Comparison of ENCODE assay signal across 1 cellular context in genomic region chr7:27162930-27163775, GRCh38.
A peak's percentile ranks its signal among the peaks of the same experiment; 100 is the strongest.
TF ChIP-seq lines count a peak whose summit lies in the region.

No MANE protein-coding gene starts in this region.

TF ChIP-seq in GM23338, 12 proteins besides CTCF, POLR2A, EP300 and RAD21:
- TF ChIP-seq REST (IDR thresholded peaks at IDR 0.05; ENCODE audit: unreplicated experiment) (no peak), POLR2AphosphoS5 (IDR thresholded peaks at IDR 0.05; ENCODE audit: low read depth) (no peak), EZH2 (IDR thresholded peaks at IDR 0.05; ENCODE audit: low read depth, unreplicated experiment) (peak; percentile 87), JUNB (IDR thresholded peaks at IDR 0.05; ENCODE audit: unreplicated experiment) (no peak), EZH2phosphoT487 (IDR thresholded peaks at IDR 0.05; ENCODE audit: unreplicated experiment) (peak; percentile 55), ZNF331 (CRISPR knock-in tag; IDR thresholded peaks at IDR 0.05; ENCODE audit: low read depth) (no peak)
TF ChIP-seq in GM23338: peak in this region for 2.
